Comparison of ENCODE assay signal across 12 cellular contexts in the genomic region with DNA sequence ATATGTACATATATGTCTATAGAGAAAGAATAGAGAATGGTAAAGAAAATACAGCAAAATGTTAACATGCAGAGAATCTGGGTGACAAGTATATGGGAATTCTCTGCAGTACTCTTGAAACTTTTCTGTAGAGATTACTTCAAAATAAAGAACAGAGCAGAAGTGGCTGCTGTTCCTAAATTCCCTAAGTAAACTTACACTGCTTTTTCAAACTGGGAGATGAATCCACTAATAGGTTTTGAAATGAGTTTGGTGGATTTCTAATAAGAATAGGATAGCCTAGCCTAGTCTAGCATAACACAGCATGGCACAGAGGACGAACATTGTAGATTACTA. TPM values are rescaled to one million over a fixed set of nuclear protein-coding genes. Genes with fewer than 3 reads are reported as not detected.
DNase-seq lines count a peak whose midpoint lies in the region; FAIRE-seq and TF ChIP-seq lines count a peak whose summit lies in the region.
"Had no signal": no experiment of that assay in that cellular context is flagged by ENCODE, and none has a peak within 500 bp of the region (broad histone marks: within the 10 kb centered on the region; RNA-seq: fewer than 3 reads in every experiment).

No MANE protein-coding gene starts in this region.

- intact Hi-C loops in activated CD4-positive, alpha-beta T cell treated with anti-CD3 and anti-CD28 coated beads, Interleukin-2, amount 10 ng/mL, durations not matched to agents 24 days and 14 days (cut with micrococcal nuclease), result loop anchor here (5.0 kb wide), 1 partner anchor 41 kb away; no protein-coding TSS in a partner anchor
- intact Hi-C loops in spleen (cut with DNase I; ENCODE audit: low total_unique reads), result no loop called here

- H3K27me3 Mint-ChIP-seq in activated CD4-positive, alpha-beta T cell treated with anti-CD3 and anti-CD28 coated beads, Interleukin-2, amount 10 ng/mL, durations not matched to agents 24 days and 14 days, result peaks cover 51% of the 10 kb centered on the region
- H3K27me3 Mint-ChIP-seq in endodermal cell (ENCODE audit: insufficient read depth), result peaks cover 40% of the 10 kb centered on the region

- no peak for TF ChIP-seq POLR2A in spleen (IDR thresholded peaks at IDR 0.05)

- no peaks in the 10 kb centered on the region for H3K27me3 ChIP-seq in OCI-LY1 (ENCODE audit: insufficient read depth, low read length)
- peaks cover 96% of the 10 kb centered on the region for H3K27me3 ChIP-seq in endodermal cell (ENCODE audit: control insufficient read depth, insufficient read depth, low read length, poor library complexity, severe bottlenecking)
- peaks cover 0 to 52% (median 23%) of the 10 kb centered on the region in 7 donors for H3K27me3 ChIP-seq in spleen (replicated peaks in 1 of 7)
- H3K27me3 ChIP-seq in small intestine (ENCODE audit: control insufficient read depth in 2 of 2, insufficient read depth in 2 of 2, low read length in 2 of 2), result peaks cover 0 to 2% of the 10 kb centered on the region in 2 donors

- H3K79me2 ChIP-seq in OCI-LY1 (ENCODE audit: insufficient read depth, low read length), result no peaks in the 10 kb centered on the region

- no peaks in the 10 kb centered on the region for H3F3A ChIP-seq in OCI-LY1 (ENCODE audit: insufficient read depth, low read length)

- H3K27ac ChIP-seq in OCI-LY1 (ENCODE audit: low read depth, low read length, poor library complexity, severe bottlenecking), result no peak overlapping the region
- H3K27ac ChIP-seq in endodermal cell (ENCODE audit: low read depth, low read length), result no peak overlapping the region
- H3K27ac ChIP-seq in spleen, result peak overlapping the region in 4 of 8 donors; percentile 77 to 87 (median 82)
- no peak overlapping the region for H3K27ac ChIP-seq in small intestine (ENCODE audit: low read depth in 1 of 2, low read length in 1 of 2)
- no peak overlapping the region for H3K27ac ChIP-seq in RWPE1
- H3K27ac ChIP-seq: uterus had no signal

- no peaks in the 10 kb centered on the region for H3K36me3 Mint-ChIP-seq in activated CD4-positive, alpha-beta T cell treated with anti-CD3 and anti-CD28 coated beads, Interleukin-2, amount 10 ng/mL, durations not matched to agents 24 days and 14 days (ENCODE audit: low read depth)
- no peaks in the 10 kb centered on the region for H3K36me3 Mint-ChIP-seq in endodermal cell (ENCODE audit: low read depth)

- no peak for DNase-seq in activated CD4-positive, alpha-beta T cell treated with anti-CD3 and anti-CD28 coated beads, Interleukin-2, amount 10 ng/mL, durations not matched to agents 24 days and 14 days
- DNase-seq in activated CD4-positive, alpha-beta T cell treated with anti-CD3 and anti-CD28 coated beads, Interleukin-2, amount 50 U/mL, for 1 hour, result no peak
- DNase-seq in endodermal cell, result no peak
- no peak for DNase-seq in spleen
- no peak for DNase-seq in CD1c-positive myeloid dendritic cell (ENCODE audit: extremely low spot score)
- DNase-seq in small intestine, result no peak
- no peak for DNase-seq in RWPE1 (ENCODE audit: low spot score)

- H3K4me1 ChIP-seq in OCI-LY1 (ENCODE audit: insufficient read depth, low read length, severe bottlenecking), result peaks cover 10% of the 10 kb centered on the region
- no peaks in the 10 kb centered on the region for H3K4me1 ChIP-seq in endodermal cell (ENCODE audit: control insufficient read depth, insufficient read depth, low read length)
- peaks cover 11 to 50% (median 15%) of the 10 kb centered on the region in 6 donors for H3K4me1 ChIP-seq in spleen
- peaks cover 0 to 3% of the 10 kb centered on the region in 2 donors for H3K4me1 ChIP-seq in small intestine (ENCODE audit: control insufficient read depth in 2 of 2, insufficient read depth in 1 of 2, low read depth in 1 of 2, low read length in 1 of 2)

- peak overlapping the region; percentile 54 for H3K4me3 ChIP-seq in OCI-LY1 (ENCODE audit: low read depth, low read length, poor library complexity, severe bottlenecking)
- peak overlapping the region; percentile 76 for H3K4me3 ChIP-seq in endodermal cell (ENCODE audit: low read length)
- peak overlapping the region in 7 of 8 donors; percentile 49 to 80 (median 60) for H3K4me3 ChIP-seq in spleen
- no peak overlapping the region for H3K4me3 ChIP-seq in small intestine (ENCODE audit: low read depth in 1 of 2, low read length in 2 of 2)

- H3K9me2 ChIP-seq in OCI-LY1 (ENCODE audit: low read depth, low read length), result no peaks in the 10 kb centered on the region

- no peak overlapping the region for H2AFZ ChIP-seq in OCI-LY1 (ENCODE audit: low read length)

- H3K4me3 Mint-ChIP-seq in activated CD4-positive, alpha-beta T cell treated with anti-CD3 and anti-CD28 coated beads, Interleukin-2, amount 10 ng/mL, durations not matched to agents 24 days and 14 days, result peak overlapping the region; percentile 56
- H3K4me3 Mint-ChIP-seq in endodermal cell, result peak overlapping the region; percentile 53

- POLR2A ChIA-PET in RWPE1 (lab: Yijun Ruan, JAX; ENCODE audit: low non-redundant PET), result no interaction called here

- WGBS in endodermal cell (ENCODE audit: insufficient coverage in 1 of 2, insufficient read length in 1 of 2), 2 experiments, result 26 to 57% methylated on average over 1 of the region's 1 CpG
- 25 to 39% (median 29%) methylated on average over 1 of the region's 1 CpG for WGBS in spleen, 5 donors
- WGBS in small intestine, 3 donors, result 0 to 19% (median 0%) methylated on average over 1 of the region's 1 CpG

- peak overlapping the region; percentile 68 for H3K4me2 ChIP-seq in OCI-LY1 (ENCODE audit: low read length)

- no peaks in the 10 kb centered on the region for H4K20me1 ChIP-seq in OCI-LY1 (ENCODE audit: insufficient read depth, low read length)

- FAIRE-seq in small intestine (lab: Jason Lieb, UNC), result no peak

- H3K36me3 ChIP-seq in OCI-LY1 (ENCODE audit: insufficient read depth, low read length) (no peaks in the 10 kb centered on the region), endodermal cell (ENCODE audit: control insufficient read depth, insufficient read depth, low read length) (no peaks in the 10 kb centered on the region), spleen (no peaks in the 10 kb centered on the region), small intestine (ENCODE audit: control insufficient read depth in 2 of 2, insufficient read depth in 2 of 2, low read length in 2 of 2) (no peaks in the 10 kb centered on the region)
- H3K36me3 ChIP-seq: Peyer's patch, uterus had no signal

- no peak overlapping the region for H3K9ac ChIP-seq in OCI-LY1 (ENCODE audit: low read length)
- no peak overlapping the region for H3K9ac ChIP-seq in endodermal cell (ENCODE audit: extremely low read depth, low read length, poor library complexity, severe bottlenecking)

- H3K9me3 ChIP-seq in OCI-LY1 (ENCODE audit: low read length) (no peaks in the 10 kb centered on the region), endodermal cell (ENCODE audit: control insufficient read depth, low read length) (no peaks in the 10 kb centered on the region), spleen (no peaks in the 10 kb centered on the region), small intestine (ENCODE audit: control insufficient read depth, low read depth) (no peaks in the 10 kb centered on the region)
- H3K9me3 ChIP-seq: Peyer's patch, uterus had no signal

- TF ChIP-seq CTCF in OCI-LY1 (IDR thresholded peaks at IDR 0.05; ENCODE audit: low read length), result no peak
- TF ChIP-seq CTCF in endodermal cell (conservative IDR thresholded peaks at IDR 0.05), result no peak
- TF ChIP-seq CTCF in spleen (IDR thresholded peaks at IDR 0.05 in 8 of 11, conservative IDR thresholded peaks at IDR 0.05 in 3 of 11), result no peak
- no peak for TF ChIP-seq CTCF in RWPE1 (conservative IDR thresholded peaks at IDR 0.05; ENCODE audit: low read depth)

- CTCF ChIA-PET in RWPE1 (lab: Yijun Ruan, JAX), result interaction anchor here (1.0 kb wide), 1 partner anchor 49 kb away, joined by 8 read pairs; no protein-coding TSS in a partner anchor

- H3K27ac Mint-ChIP-seq in activated CD4-positive, alpha-beta T cell treated with anti-CD3 and anti-CD28 coated beads, Interleukin-2, amount 10 ng/mL, durations not matched to agents 24 days and 14 days, result no peak overlapping the region
- H3K27ac Mint-ChIP-seq in endodermal cell, result no peak overlapping the region

- peaks cover 7% of the 10 kb centered on the region for H3K4me1 Mint-ChIP-seq in activated CD4-positive, alpha-beta T cell treated with anti-CD3 and anti-CD28 coated beads, Interleukin-2, amount 10 ng/mL, durations not matched to agents 24 days and 14 days
- no peaks in the 10 kb centered on the region for H3K4me1 Mint-ChIP-seq in endodermal cell

- H3K9me3 Mint-ChIP-seq in activated CD4-positive, alpha-beta T cell treated with anti-CD3 and anti-CD28 coated beads, Interleukin-2, amount 10 ng/mL, durations not matched to agents 24 days and 14 days, result no peaks in the 10 kb centered on the region
- no peaks in the 10 kb centered on the region for H3K9me3 Mint-ChIP-seq in endodermal cell

RNA-seq across cellular contexts. Expression of a gene that starts 0.5 kb away (rescaled TPM):
- total RNA-seq in activated CD4-positive, alpha-beta T cell treated with anti-CD3 and anti-CD28 coated beads, Interleukin-2, amount 10 ng/mL, durations not matched to agents 24 days and 14 days, result 0.24 TPM in 1 of 2 replicates, not detected in the other
- total RNA-seq in endodermal cell (1 to 10 TPM in 1 of 2 donors, under 1 TPM in 1; 0.48 to 2.1 TPM), spleen (100 to 1,000 TPM in 6 of 7 donors, 10 to 100 TPM in 1; 87.2 to 174 (median 111) TPM)
- polyA plus RNA-seq in endodermal cell (2013, experiment 1 of 2), result 0.36 TPM
- not detected for polyA plus RNA-seq in endodermal cell (2013, experiment 2 of 2)
- polyA plus RNA-seq in spleen (100 to 1,000 TPM; 190 to 284 (median 254) TPM), small intestine (10 to 100 TPM in 1 of 3 donors, under 1 TPM in 2; 0.22 to 12.0 (median 0.27) TPM)
- total RNA-seq: A673, cardiac septum had no signal

RNA-seq across cellular contexts. Expression of a gene that starts 42.3 kb away (rescaled TPM):
- not detected in 2 replicates for total RNA-seq in activated CD4-positive, alpha-beta T cell treated with anti-CD3 and anti-CD28 coated beads, Interleukin-2, amount 10 ng/mL, durations not matched to agents 24 days and 14 days
- total RNA-seq in endodermal cell (under 1 TPM in 1 of 2 donors, not detected in 1; 0.07 TPM), spleen (100 to 1,000 TPM; 126 to 290 (median 182) TPM)
- polyA plus RNA-seq in endodermal cell (2013, experiment 1 of 2), result 0.18 TPM
- polyA plus RNA-seq in endodermal cell (2013, experiment 2 of 2), result 0.25 TPM
- polyA plus RNA-seq in spleen (10 to 100 TPM; 30.5 to 36.0 (median 32.5) TPM), small intestine (1 to 10 TPM in 1 of 3 donors, under 1 TPM in 1, not detected in 1; under 0.01 to 1.4 TPM)
- total RNA-seq: A673 had no signal

Comparison
In these comparisons a context has a peak if more than half of its experiments do, and no peak if none do; other contexts are left out.
1. H3K4me3 ChIP-seq: peak in OCI-LY1 (single experiment), endodermal cell (single experiment) and spleen (7 of 8); none in small intestine (0 of 2).
2. RNA of a gene that starts 0.5 kb away (total RNA-seq): 87.2 to 174 TPM in spleen; 0.48 to 2.1 TPM in endodermal cell and 0.24 TPM in activated CD4-positive, alpha-beta T cell treated with anti-CD3 and anti-CD28 coated beads, Interleukin-2, amount 10 ng/mL, durations not matched to agents 24 days and 14 days; every median in the first group is over 10 times any median in the second.
3. RNA of a gene that starts 42.3 kb away (total RNA-seq): 126 to 290 TPM in spleen; 0.07 TPM in endodermal cell and not detected in activated CD4-positive, alpha-beta T cell treated with anti-CD3 and anti-CD28 coated beads, Interleukin-2, amount 10 ng/mL, durations not matched to agents 24 days and 14 days; every median in the first group is over 100 times any median in the second.